In the genomic region with DNA sequence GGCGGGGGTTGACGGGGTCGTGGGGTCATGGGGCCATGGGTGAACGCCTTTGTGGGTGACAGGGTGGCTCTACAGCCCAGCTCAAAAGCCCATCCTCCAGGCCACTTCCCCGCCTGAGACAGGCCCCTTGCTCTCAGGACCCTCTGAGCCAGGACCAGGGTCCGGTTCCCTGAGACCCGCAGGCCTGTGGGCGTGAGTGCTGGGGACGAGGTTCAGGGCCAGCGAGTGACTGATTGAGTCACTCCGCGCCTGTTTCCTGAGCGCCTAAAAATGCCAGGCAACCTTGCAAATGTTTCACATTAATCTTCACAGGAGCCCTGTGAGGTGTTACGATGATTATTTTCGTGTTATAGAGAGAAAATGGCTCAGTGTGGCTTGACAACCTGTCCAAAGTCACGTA, we compare ENCODE assay signal across 8 cellular contexts.
A peak's percentile ranks its signal among the peaks of the same experiment; 100 is the strongest.
DNase-seq lines count a peak whose midpoint lies in the region; ATAC-seq and TF ChIP-seq lines count a peak whose summit lies in the region.

No MANE protein-coding gene starts in this region.

- TF ChIP-seq POLR2A in thyroid gland (IDR thresholded peaks at IDR 0.05): no peak

- H3K9ac ChIP-seq in DND-41 (ENCODE audit: low read depth, low read length): peak overlapping the region; percentile 85

- H3K4me3 ChIP-seq in DND-41 (ENCODE audit: low read depth in 1 of 2, low read length in 2 of 2): peak overlapping the region; percentile 45 to 94; a peak in 3 of 4 replicates
- H3K4me3 ChIP-seq in thyroid gland (replicated peaks in 1 of 3): peak overlapping the region; percentile 8 to 55 (median 39)

- H3K9me3 ChIP-seq in DND-41 (ENCODE audit: insufficient read depth, low read length, severe bottlenecking) (no peaks in the 10 kb centered on the region), thyroid gland (no peaks in the 10 kb centered on the region)

- peak overlapping the region; percentile 73 for H3K4me2 ChIP-seq in DND-41 (ENCODE audit: insufficient read depth, low read length)

- peak overlapping the region; percentile 80 for H2AFZ ChIP-seq in DND-41 (ENCODE audit: low read depth, low read length)

- ATAC-seq in DND-41 (ENCODE audit: insufficient read depth, low read depth) (no peak), HG03045 (IDR thresholded peaks at IDR 0.05; ENCODE audit: unreplicated experiment) (peak; percentile 28), left lobe of liver (peak; percentile 58), HG03460 (IDR thresholded peaks at IDR 0.05; ENCODE audit: unreplicated experiment) (no peak)

- H3K4me1 ChIP-seq in DND-41 (ENCODE audit: insufficient read depth, low read length) (peaks cover 24% of the 10 kb centered on the region), thyroid gland (no peaks in the 10 kb centered on the region)

- H3K27me3 ChIP-seq in DND-41 (ENCODE audit: insufficient read depth, low read length, poor library complexity) (no peaks in the 10 kb centered on the region), thyroid gland (no peaks in the 10 kb centered on the region)

- no peak for TF ChIP-seq CTCF in DND-41 (IDR thresholded peaks at IDR 0.05; ENCODE audit: borderline replicate concordance, extremely low read depth, low read length, poor library complexity, severe bottlenecking)
- TF ChIP-seq CTCF in thyroid gland (IDR thresholded peaks at IDR 0.05): no peak

- H3K27ac ChIP-seq in DND-41 (ENCODE audit: low read length) (peak overlapping the region; percentile 90), adipose tissue (ENCODE audit: low read depth, low read length) (peak overlapping the region; percentile 38), thyroid gland (peak overlapping the region in 2 of 3 donors; percentile 52 to 67)

- WGBS in adipose tissue, 3 donors: 0 to 26% (median 5%) methylated on average over 5 to 16 of the region's 16 CpGs
- WGBS in thyroid gland, 2 donors: 0 to 3% methylated on average over 7 to 8 of the region's 16 CpGs

- DNase-seq in DND-41 (no peak), left lobe of liver (ENCODE audit: low spot score) (no peak), thyroid gland (no peak), NCI-H1436 treated with DMSO at 0.1 percent for 48 hours (lab: John Stamatoyannopoulos, UW) (no peak)
- DNase-seq in stimulated activated CD4-positive, alpha-beta T cell treated with anti-CD3 and anti-CD28 coated beads, Interleukin-4, amount 100 ng/mL, for 1 hour: no peak

- H3K36me3 ChIP-seq in DND-41 (ENCODE audit: insufficient read depth, low read length): peaks cover 11% of the 10 kb centered on the region
- no peaks in the 10 kb centered on the region for H3K36me3 ChIP-seq in thyroid gland

- H4K20me1 ChIP-seq in DND-41 (ENCODE audit: insufficient read depth, low read length): no peaks in the 10 kb centered on the region

- H3K79me2 ChIP-seq in DND-41 (ENCODE audit: insufficient read depth, low read length): peaks cover 14% of the 10 kb centered on the region

- intact Hi-C loops in thyroid gland (cut with DNase I): no loop called here

Comparison
In these comparisons a context has a peak if more than half of its experiments do, and no peak if none do; other contexts are left out.
1. ATAC-seq: peak in HG03045 (single experiment) and left lobe of liver (single experiment); none in DND-41 (single experiment) and HG03460 (single experiment).
2. H3K27ac ChIP-seq: peak in every context shown above with its lines; median percentile 90 in DND-41; 60 in thyroid gland; 38 in adipose tissue.